Comparison of ENCODE assay signal across 1 cellular context in genomic region chr5:173615884-173616576, GRCh38.
TF ChIP-seq lines count a peak whose summit lies in the region.

No MANE protein-coding gene starts in this region.

TF ChIP-seq in HepG2, 621 proteins besides CTCF, POLR2A, EP300 and RAD21 (continued from another document and continues in another):
- TF ChIP-seq TFDP1 (CRISPR knock-in tag; IDR thresholded peaks at IDR 0.05; ENCODE audit: borderline replicate concordance) = no peak
- no peak for TF ChIP-seq ZNF720 (CRISPR knock-in tag; IDR thresholded peaks at IDR 0.05)
- no peak for TF ChIP-seq ARID3A (IDR thresholded peaks at IDR 0.05; ENCODE audit: low read depth, low read length)
- no peak for TF ChIP-seq ZNF784 (CRISPR knock-in tag; IDR thresholded peaks at IDR 0.05; ENCODE audit: borderline replicate concordance)
- no peak for TF ChIP-seq MAF1 (CRISPR knock-in tag; IDR thresholded peaks at IDR 0.05; ENCODE audit: borderline replicate concordance)
- TF ChIP-seq ZFY (CRISPR knock-in tag; IDR thresholded peaks at IDR 0.05) = no peak
- TF ChIP-seq ZNF614 (CRISPR knock-in tag; IDR thresholded peaks at IDR 0.05; ENCODE audit: borderline replicate concordance) = no peak
- no peak for TF ChIP-seq ZNF605 (CRISPR knock-in tag; IDR thresholded peaks at IDR 0.05)
- no peak for TF ChIP-seq ADNP (CRISPR knock-in tag; IDR thresholded peaks at IDR 0.05)
- TF ChIP-seq ZNF34 (CRISPR knock-in tag; IDR thresholded peaks at IDR 0.05; ENCODE audit: borderline replicate concordance) = no peak
- TF ChIP-seq HIVEP1 (CRISPR knock-in tag; IDR thresholded peaks at IDR 0.05) = 0 out of 2 replicates have a peak, but pooled peaks have one; percentile 17
- no peak for TF ChIP-seq CREB1 (IDR thresholded peaks at IDR 0.05)
- TF ChIP-seq CREB1 (CRISPR knock-in tag; IDR thresholded peaks at IDR 0.05) = 0 out of 2 replicates have a peak, but pooled peaks have one; percentile 12
- TF ChIP-seq ZNF530 (CRISPR knock-in tag; IDR thresholded peaks at IDR 0.05; ENCODE audit: low read depth) = no peak
- TF ChIP-seq ARNT2 (CRISPR knock-in tag; IDR thresholded peaks at IDR 0.05; ENCODE audit: low read depth) = no peak
- no peak for TF ChIP-seq SCMH1 (CRISPR knock-in tag; IDR thresholded peaks at IDR 0.05; ENCODE audit: borderline replicate concordance)
- no peak for TF ChIP-seq MYPOP (CRISPR knock-in tag; IDR thresholded peaks at IDR 0.05)
- TF ChIP-seq NCOR1 (IDR thresholded peaks at IDR 0.05; ENCODE audit: borderline replicate concordance, low read length) = no peak; the same call in 1 of the 2 replicates
- no peak for TF ChIP-seq HES4 (CRISPR knock-in tag; IDR thresholded peaks at IDR 0.05; ENCODE audit: borderline replicate concordance)
- TF ChIP-seq MYNN (CRISPR knock-in tag; IDR thresholded peaks at IDR 0.05; ENCODE audit: low read depth) = no peak
- TF ChIP-seq ZNF570 (CRISPR knock-in tag; IDR thresholded peaks at IDR 0.05; ENCODE audit: borderline replicate concordance) = no peak
- no peak for TF ChIP-seq SP2 (CRISPR knock-in tag; IDR thresholded peaks at IDR 0.05)
- peak; percentile 77; the same call in 1 of the 2 replicates for TF ChIP-seq NR0B2 (CRISPR knock-in tag; IDR thresholded peaks at IDR 0.05)
- no peak for TF ChIP-seq CAMTA2 (CRISPR knock-in tag; IDR thresholded peaks at IDR 0.05; ENCODE audit: borderline replicate concordance)
- TF ChIP-seq MTF2 (CRISPR knock-in tag; IDR thresholded peaks at IDR 0.05; ENCODE audit: borderline replicate concordance) = no peak
- no peak for TF ChIP-seq FUBP1 (CRISPR knock-in tag; IDR thresholded peaks at IDR 0.05; ENCODE audit: borderline replicate concordance)
- no peak for TF ChIP-seq JDP2 (CRISPR knock-in tag; IDR thresholded peaks at IDR 0.05; ENCODE audit: borderline replicate concordance)
- TF ChIP-seq ZNF792 (CRISPR knock-in tag; IDR thresholded peaks at IDR 0.05) = 0 out of 2 replicates have a peak, but pooled peaks have one; percentile 30
- no peak for TF ChIP-seq GTF2F1 (IDR thresholded peaks at IDR 0.05; ENCODE audit: low read length)
- no peak for TF ChIP-seq ZNF280B (CRISPR knock-in tag; IDR thresholded peaks at IDR 0.05; ENCODE audit: borderline replicate concordance)
- TF ChIP-seq REST (IDR thresholded peaks at IDR 0.05; ENCODE audit: borderline replicate concordance in 1 of 2, low read depth in 1 of 2, low read length in 2 of 2) = no peak
- no peak for TF ChIP-seq ZFP36 (IDR thresholded peaks at IDR 0.05; ENCODE audit: borderline replicate concordance, low read depth, low read length, partially characterized antibody)
- 0 out of 2 replicates have a peak, but pooled peaks have one; percentile 25 for TF ChIP-seq ATF6 (CRISPR knock-in tag; conservative IDR thresholded peaks at IDR 0.05)
- no peak for TF ChIP-seq SP5 (CRISPR knock-in tag; IDR thresholded peaks at IDR 0.05; ENCODE audit: borderline replicate concordance, low read depth)
- peak; percentile 92 for TF ChIP-seq TGIF2 (CRISPR knock-in tag; IDR thresholded peaks at IDR 0.05)
- no peak for TF ChIP-seq AGO1 (IDR thresholded peaks at IDR 0.05; ENCODE audit: low read depth, low read length, poor library complexity, severe bottlenecking)
- TF ChIP-seq ZFP41 (CRISPR knock-in tag; IDR thresholded peaks at IDR 0.05; ENCODE audit: borderline replicate concordance) = no peak
- no peak for TF ChIP-seq ELK4 (CRISPR knock-in tag; IDR thresholded peaks at IDR 0.05; ENCODE audit: borderline replicate concordance)
- no peak for TF ChIP-seq REL (CRISPR knock-in tag; conservative IDR thresholded peaks at IDR 0.05)
- no peak for TF ChIP-seq ZNF337 (CRISPR knock-in tag; IDR thresholded peaks at IDR 0.05; ENCODE audit: borderline replicate concordance, low read depth)
- TF ChIP-seq ZMAT5 (CRISPR knock-in tag; IDR thresholded peaks at IDR 0.05; ENCODE audit: borderline replicate concordance, low read depth) = no peak
- TF ChIP-seq ZNF83 (CRISPR knock-in tag; IDR thresholded peaks at IDR 0.05; ENCODE audit: borderline replicate concordance) = no peak
- no peak for TF ChIP-seq FOXK1 (CRISPR knock-in tag; IDR thresholded peaks at IDR 0.05; ENCODE audit: borderline replicate concordance, low read depth)
- no peak for TF ChIP-seq SMYD3 (CRISPR knock-in tag; IDR thresholded peaks at IDR 0.05)
- no peak for TF ChIP-seq MEIS2 (CRISPR knock-in tag; IDR thresholded peaks at IDR 0.05)
- no peak; the same call in 1 of the 2 replicates for TF ChIP-seq TFAP4 (IDR thresholded peaks at IDR 0.05; ENCODE audit: borderline replicate concordance, low read depth)
- no peak for TF ChIP-seq ZNF124 (CRISPR knock-in tag; IDR thresholded peaks at IDR 0.05)
- TF ChIP-seq PRPF4 (IDR thresholded peaks at IDR 0.05; ENCODE audit: low read depth, low read length, poor library complexity, severe bottlenecking) = no peak
